Comparison of ENCODE assay signal across 2 cellular contexts in the genomic region with DNA sequence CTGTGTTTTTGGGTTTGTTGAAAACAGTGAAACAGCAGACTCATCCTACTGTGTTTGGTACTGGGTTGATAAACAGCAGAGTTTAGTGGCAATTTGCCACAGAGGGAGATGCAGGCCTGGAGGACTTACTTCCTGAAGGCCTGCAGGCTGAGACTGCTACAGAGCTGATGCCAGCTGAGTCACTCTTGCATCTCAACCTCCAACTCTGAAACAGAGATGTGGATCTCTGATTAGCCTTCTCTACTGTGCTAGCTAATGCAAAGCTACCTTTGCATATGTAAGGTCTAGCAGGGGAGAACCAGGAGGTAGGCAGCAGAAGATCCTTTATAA.
A peak's percentile ranks its signal among the peaks of the same experiment; 100 is the strongest.
TF ChIP-seq lines count a peak whose summit lies in the region.

No MANE protein-coding gene starts in this region.

TF ChIP-seq in GM23338, 12 proteins besides CTCF, POLR2A, EP300 and RAD21:
- TF ChIP-seq, protein P1, sequence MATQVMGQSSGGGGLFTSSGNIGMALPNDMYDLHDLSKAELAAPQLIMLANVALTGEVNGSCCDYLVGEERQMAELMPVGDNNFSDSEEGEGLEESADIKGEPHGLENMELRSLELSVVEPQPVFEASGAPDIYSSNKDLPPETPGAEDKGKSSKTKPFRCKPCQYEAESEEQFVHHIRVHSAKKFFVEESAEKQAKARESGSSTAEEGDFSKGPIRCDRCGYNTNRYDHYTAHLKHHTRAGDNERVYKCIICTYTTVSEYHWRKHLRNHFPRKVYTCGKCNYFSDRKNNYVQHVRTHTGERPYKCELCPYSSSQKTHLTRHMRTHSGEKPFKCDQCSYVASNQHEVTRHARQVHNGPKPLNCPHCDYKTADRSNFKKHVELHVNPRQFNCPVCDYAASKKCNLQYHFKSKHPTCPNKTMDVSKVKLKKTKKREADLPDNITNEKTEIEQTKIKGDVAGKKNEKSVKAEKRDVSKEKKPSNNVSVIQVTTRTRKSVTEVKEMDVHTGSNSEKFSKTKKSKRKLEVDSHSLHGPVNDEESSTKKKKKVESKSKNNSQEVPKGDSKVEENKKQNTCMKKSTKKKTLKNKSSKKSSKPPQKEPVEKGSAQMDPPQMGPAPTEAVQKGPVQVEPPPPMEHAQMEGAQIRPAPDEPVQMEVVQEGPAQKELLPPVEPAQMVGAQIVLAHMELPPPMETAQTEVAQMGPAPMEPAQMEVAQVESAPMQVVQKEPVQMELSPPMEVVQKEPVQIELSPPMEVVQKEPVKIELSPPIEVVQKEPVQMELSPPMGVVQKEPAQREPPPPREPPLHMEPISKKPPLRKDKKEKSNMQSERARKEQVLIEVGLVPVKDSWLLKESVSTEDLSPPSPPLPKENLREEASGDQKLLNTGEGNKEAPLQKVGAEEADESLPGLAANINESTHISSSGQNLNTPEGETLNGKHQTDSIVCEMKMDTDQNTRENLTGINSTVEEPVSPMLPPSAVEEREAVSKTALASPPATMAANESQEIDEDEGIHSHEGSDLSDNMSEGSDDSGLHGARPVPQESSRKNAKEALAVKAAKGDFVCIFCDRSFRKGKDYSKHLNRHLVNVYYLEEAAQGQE (IDR thresholded peaks at IDR 0.05; ENCODE audit: unreplicated experiment), result no peak
- TF ChIP-seq, protein P2, sequence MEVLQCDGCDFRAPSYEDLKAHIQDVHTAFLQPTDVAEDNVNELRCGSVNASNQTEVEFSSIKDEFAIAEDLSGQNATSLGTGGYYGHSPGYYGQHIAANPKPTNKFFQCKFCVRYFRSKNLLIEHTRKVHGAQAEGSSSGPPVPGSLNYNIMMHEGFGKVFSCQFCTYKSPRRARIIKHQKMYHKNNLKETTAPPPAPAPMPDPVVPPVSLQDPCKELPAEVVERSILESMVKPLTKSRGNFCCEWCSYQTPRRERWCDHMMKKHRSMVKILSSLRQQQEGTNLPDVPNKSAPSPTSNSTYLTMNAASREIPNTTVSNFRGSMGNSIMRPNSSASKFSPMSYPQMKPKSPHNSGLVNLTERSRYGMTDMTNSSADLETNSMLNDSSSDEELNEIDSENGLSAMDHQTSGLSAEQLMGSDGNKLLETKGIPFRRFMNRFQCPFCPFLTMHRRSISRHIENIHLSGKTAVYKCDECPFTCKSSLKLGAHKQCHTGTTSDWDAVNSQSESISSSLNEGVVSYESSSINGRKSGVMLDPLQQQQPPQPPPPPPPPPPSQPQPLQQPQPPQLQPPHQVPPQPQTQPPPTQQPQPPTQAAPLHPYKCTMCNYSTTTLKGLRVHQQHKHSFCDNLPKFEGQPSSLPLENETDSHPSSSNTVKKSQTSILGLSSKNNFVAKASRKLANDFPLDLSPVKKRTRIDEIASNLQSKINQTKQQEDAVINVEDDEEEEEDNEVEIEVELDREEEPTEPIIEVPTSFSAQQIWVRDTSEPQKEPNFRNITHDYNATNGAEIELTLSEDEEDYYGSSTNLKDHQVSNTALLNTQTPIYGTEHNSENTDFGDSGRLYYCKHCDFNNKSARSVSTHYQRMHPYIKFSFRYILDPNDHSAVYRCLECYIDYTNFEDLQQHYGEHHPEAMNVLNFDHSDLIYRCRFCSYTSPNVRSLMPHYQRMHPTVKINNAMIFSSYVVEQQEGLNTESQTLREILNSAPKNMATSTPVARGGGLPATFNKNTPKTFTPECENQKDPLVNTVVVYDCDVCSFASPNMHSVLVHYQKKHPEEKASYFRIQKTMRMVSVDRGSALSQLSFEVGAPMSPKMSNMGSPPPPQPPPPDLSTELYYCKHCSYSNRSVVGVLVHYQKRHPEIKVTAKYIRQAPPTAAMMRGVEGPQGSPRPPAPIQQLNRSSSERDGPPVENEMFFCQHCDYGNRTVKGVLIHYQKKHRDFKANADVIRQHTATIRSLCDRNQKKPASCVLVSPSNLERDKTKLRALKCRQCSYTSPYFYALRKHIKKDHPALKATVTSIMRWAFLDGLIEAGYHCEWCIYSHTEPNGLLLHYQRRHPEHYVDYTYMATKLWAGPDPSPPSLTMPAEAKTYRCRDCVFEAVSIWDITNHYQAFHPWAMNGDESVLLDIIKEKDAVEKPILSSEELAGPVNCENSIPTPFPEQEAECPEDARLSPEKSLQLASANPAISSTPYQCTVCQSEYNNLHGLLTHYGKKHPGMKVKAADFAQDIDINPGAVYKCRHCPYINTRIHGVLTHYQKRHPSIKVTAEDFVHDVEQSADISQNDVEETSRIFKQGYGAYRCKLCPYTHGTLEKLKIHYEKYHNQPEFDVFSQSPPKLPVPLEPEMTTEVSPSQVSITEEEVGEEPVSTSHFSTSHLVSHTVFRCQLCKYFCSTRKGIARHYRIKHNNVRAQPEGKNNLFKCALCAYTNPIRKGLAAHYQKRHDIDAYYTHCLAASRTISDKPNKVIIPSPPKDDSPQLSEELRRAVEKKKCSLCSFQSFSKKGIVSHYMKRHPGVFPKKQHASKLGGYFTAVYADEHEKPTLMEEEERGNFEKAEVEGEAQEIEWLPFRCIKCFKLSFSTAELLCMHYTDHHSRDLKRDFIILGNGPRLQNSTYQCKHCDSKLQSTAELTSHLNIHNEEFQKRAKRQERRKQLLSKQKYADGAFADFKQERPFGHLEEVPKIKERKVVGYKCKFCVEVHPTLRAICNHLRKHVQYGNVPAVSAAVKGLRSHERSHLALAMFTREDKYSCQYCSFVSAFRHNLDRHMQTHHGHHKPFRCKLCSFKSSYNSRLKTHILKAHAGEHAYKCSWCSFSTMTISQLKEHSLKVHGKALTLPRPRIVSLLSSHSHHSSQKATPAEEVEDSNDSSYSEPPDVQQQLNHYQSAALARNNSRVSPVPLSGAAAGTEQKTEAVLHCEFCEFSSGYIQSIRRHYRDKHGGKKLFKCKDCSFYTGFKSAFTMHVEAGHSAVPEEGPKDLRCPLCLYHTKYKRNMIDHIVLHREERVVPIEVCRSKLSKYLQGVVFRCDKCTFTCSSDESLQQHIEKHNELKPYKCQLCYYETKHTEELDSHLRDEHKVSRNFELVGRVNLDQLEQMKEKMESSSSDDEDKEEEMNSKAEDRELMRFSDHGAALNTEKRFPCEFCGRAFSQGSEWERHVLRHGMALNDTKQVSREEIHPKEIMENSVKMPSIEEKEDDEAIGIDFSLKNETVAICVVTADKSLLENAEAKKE (CRISPR knock-in tag; IDR thresholded peaks at IDR 0.05), result peak; percentile 99

TF ChIP-seq in SK-N-SH, 30 proteins besides CTCF, POLR2A, EP300 and RAD21 (continued from another document):
- TF ChIP-seq MAX (IDR thresholded peaks at IDR 0.05; ENCODE audit: low read depth), result peak; percentile 82
- TF ChIP-seq POLR2AphosphoS5 (IDR thresholded peaks at IDR 0.05; ENCODE audit: low read depth, low read length), result peak; percentile 50; the same call in 1 of the 2 replicates
- TF ChIP-seq USF1 (IDR thresholded peaks at IDR 0.05; ENCODE audit: borderline replicate concordance, low read depth), result no peak
- no peak for TF ChIP-seq IRF3 (IDR thresholded peaks at IDR 0.05; ENCODE audit: low read depth, low read length)
- TF ChIP-seq NFIC (IDR thresholded peaks at IDR 0.05; ENCODE audit: borderline replicate concordance), result peak; percentile 89
- TF ChIP-seq FOXM1 (IDR thresholded peaks at IDR 0.05; ENCODE audit: low read depth), result no peak
- no peak for TF ChIP-seq USF2 (IDR thresholded peaks at IDR 0.05; ENCODE audit: borderline replicate concordance, low read depth, low read length)
- TF ChIP-seq RFX5 (IDR thresholded peaks at IDR 0.05; ENCODE audit: low read length), result no peak
- TF ChIP-seq YY1 (IDR thresholded peaks at IDR 0.05; ENCODE audit: low read depth), result no peak
- no peak for TF ChIP-seq MEF2A (IDR thresholded peaks at IDR 0.05; ENCODE audit: borderline replicate concordance, low read depth)
- TF ChIP-seq PBX3 (IDR thresholded peaks at IDR 0.05), result peak; percentile 67
- no peak for TF ChIP-seq ZBTB33 (IDR thresholded peaks at IDR 0.05; ENCODE audit: borderline replicate concordance, low read depth)
- peak; percentile 94 for TF ChIP-seq FOSL2 (IDR thresholded peaks at IDR 0.05; ENCODE audit: borderline replicate concordance, low read depth)
- no peak for TF ChIP-seq TAF1 (IDR thresholded peaks at IDR 0.05; ENCODE audit: borderline replicate concordance, low read depth, low read length)
- no peak for TF ChIP-seq EZH2phosphoT487 (IDR thresholded peaks at IDR 0.05; ENCODE audit: borderline replicate concordance, low read depth)
- TF ChIP-seq SIN3A (IDR thresholded peaks at IDR 0.05; ENCODE audit: borderline replicate concordance, low read depth, low read length), result peak; percentile 84; the same call in 1 of the 2 replicates
- peak; percentile 37 for TF ChIP-seq GABPA (IDR thresholded peaks at IDR 0.05; ENCODE audit: low read depth)
- peak; percentile 65 for TF ChIP-seq CHD2 (IDR thresholded peaks at IDR 0.05; ENCODE audit: low read length, partially characterized antibody)
- no peak for TF ChIP-seq RXRA (IDR thresholded peaks at IDR 0.05; ENCODE audit: borderline replicate concordance, low read depth)
- peak; percentile 56; the same call in 1 of the 2 replicates for TF ChIP-seq RCOR1 (IDR thresholded peaks at IDR 0.05; ENCODE audit: low read length)
